ENCODE assay signal across 14 cellular contexts in the genomic region with DNA sequence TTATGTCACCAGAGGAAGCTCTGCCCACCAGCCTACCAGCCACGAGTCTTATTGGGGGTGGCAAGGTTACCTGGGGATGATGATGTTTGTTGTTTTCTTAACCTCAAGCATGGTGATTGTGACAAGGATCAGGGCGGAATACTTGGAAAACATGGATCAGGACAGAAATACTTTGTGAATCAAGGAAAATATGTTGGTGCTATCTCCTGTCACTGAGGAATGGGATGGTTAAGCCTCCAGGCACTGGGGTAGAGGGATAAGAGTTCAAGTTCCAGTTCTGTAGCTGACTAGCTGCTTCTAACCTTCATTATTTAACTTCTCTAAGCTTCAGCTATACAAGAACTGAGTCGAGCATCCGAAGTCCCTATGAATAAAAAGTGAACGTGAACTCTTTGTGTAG.
"Had no signal": no experiment of that assay in that cellular context is flagged by ENCODE, and none has a peak within 500 bp of the region (broad histone marks: within the 10 kb centered on the region; RNA-seq: fewer than 3 reads in every experiment).

No MANE protein-coding gene starts in this region.

- ATAC-seq: effector memory CD8-positive, alpha-beta T cell; natural killer cell had no signal

- H3K36me3 ChIP-seq: SJSA1, stomach, tibial artery had no signal

- H3K27ac ChIP-seq: epithelial cell of prostate, SJSA1 had no signal

- H3K27me3 ChIP-seq: SJSA1, stomach, tibial artery had no signal

- H3K4me1 ChIP-seq: psoas muscle, tibial artery had no signal

- H3K9me3 ChIP-seq: mucosa of descending colon, psoas muscle, SJSA1, stomach, tibial artery had no signal

- H3K4me3 ChIP-seq: mucosa of descending colon, psoas muscle, SJSA1, stomach, tibial artery had no signal

- DNase-seq: activated CD4-positive, alpha-beta T cell treated with anti-CD3 and anti-CD28 coated beads, Interleukin-2, amount 50 U/mL, for 4 hours; activated CD4-positive, CD25-positive, alpha-beta regulatory T cell treated with anti-CD3 and anti-CD28 coated beads, Interleukin-2, amount 50 U/mL, for 72 hours; activated effector memory CD4-positive, alpha-beta T cell treated with Interleukin-2 at 50 U/mL for 16 hours; activated T-cell treated with anti-CD3 and anti-CD28 coated beads, Interleukin-2, amount 50 U/mL, for 1 hour; effector memory CD8-positive, alpha-beta T cell; kidney glomerular epithelial cell; mucosa of descending colon; natural killer cell; psoas muscle; stimulated activated CD4-positive, alpha-beta T cell treated with anti-CD3 and anti-CD28 coated beads, Interleukin-4, amount 100 ng/mL, for 4 hours; stomach; tibial artery had no signal
